ENCODE assay signal across 8 cellular contexts in genomic region chr16:11561440-11561797, GRCh38. TPM values are rescaled to one million over a fixed set of nuclear protein-coding genes. Genes with fewer than 3 reads are reported as not detected.
DNase-seq lines count a peak whose midpoint lies in the region; ATAC-seq, FAIRE-seq and TF ChIP-seq lines count a peak whose summit lies in the region.

No MANE protein-coding gene starts in this region.

- TF ChIP-seq CTCF in HepG2 (CRISPR knock-in tag; IDR thresholded peaks at IDR 0.05) (no peak), PC-9 (conservative IDR thresholded peaks at IDR 0.05) (no peak)

- no peak for TF ChIP-seq POLR2A in HepG2 (IDR thresholded peaks at IDR 0.05; ENCODE audit: insufficient read depth in 1 of 2, low read depth in 2 of 2, low read length in 2 of 2)

- in situ Hi-C loops in HepG2 (cut with HindIII; ENCODE audit: extremely low pct_ligation_motif_present, low pct_unique_long_range_greater_than_20kb), result no loop called here

- POLR2A ChIA-PET in activated CD4-positive, alpha-beta T cell treated with anti-CD3 and anti-CD28 coated beads for 36 hours (lab: Charles Lee), result no interaction called here
- POLR2A ChIA-PET in activated naive CD8-positive, alpha-beta T cell treated with anti-CD3 and anti-CD28 coated beads, Interleukin-2, amount 10 ng/mL, durations not matched to agents 7 days and 5 days (lab: Charles Lee), result interaction anchor here (0.6 kb wide), 1 partner anchor 28 kb away, joined by 4 read pairs; no protein-coding TSS in a partner anchor
- POLR2A ChIA-PET in HepG2 (lab: Yijun Ruan, JAX) (no interaction called here), PC-9 (lab: Charles Lee; ENCODE audit: unreplicated experiment) (no interaction called here)

- no peak for FAIRE-seq in HepG2 (lab: Jason Lieb, UNC)

- TF ChIP-seq RAD21 in HepG2 (CRISPR knock-in tag; IDR thresholded peaks at IDR 0.05), result no peak

- peaks cover 83% of the 10 kb centered on the region for H3K4me1 Mint-ChIP-seq in activated CD4-positive, alpha-beta T cell treated with anti-CD3 and anti-CD28 coated beads for 36 hours
- H3K4me1 Mint-ChIP-seq in activated naive CD8-positive, alpha-beta T cell treated with anti-CD3 and anti-CD28 coated beads, Interleukin-2, amount 10 ng/mL, durations not matched to agents 7 days and 5 days, result peaks cover 42% of the 10 kb centered on the region

- H3K4me3 ChIP-seq in HepG2 (replicated peaks in 1 of 3; ENCODE audit: insufficient read depth in 1 of 3, low read depth in 2 of 3, low read length in 3 of 3) (no peak overlapping the region), PC-9 (no peak overlapping the region)

- H3K9me3 ChIP-seq in HepG2 (ENCODE audit: low read length) (peaks cover 7% of the 10 kb centered on the region), PC-9 (ENCODE audit: insufficient read depth, low read depth) (0 out of 2 replicates have a peak, but pooled peaks cover 6% of the 10 kb centered on the region)

- H3K9me2 ChIP-seq in PC-9 (ENCODE audit: insufficient read depth), result no peaks in the 10 kb centered on the region

- no peak for ATAC-seq in activated CD4-positive, alpha-beta T cell treated with anti-CD3 and anti-CD28 coated beads for 36 hours
- no peak for ATAC-seq in activated naive CD8-positive, alpha-beta T cell treated with anti-CD3 and anti-CD28 coated beads, Interleukin-2, amount 10 ng/mL, durations not matched to agents 7 days and 5 days (ENCODE audit: low read depth)
- no peak for ATAC-seq in HepG2
- ATAC-seq in GM19395 (IDR thresholded peaks at IDR 0.05; ENCODE audit: unreplicated experiment), result no peak
- ATAC-seq in GM21619 (IDR thresholded peaks at IDR 0.05; ENCODE audit: unreplicated experiment), result no peak

- H3K4me1 ChIP-seq in HepG2 (ENCODE audit: insufficient read depth, low read length), result peaks cover 70% of the 10 kb centered on the region
- no peaks in the 10 kb centered on the region for H3K4me1 ChIP-seq in PC-9 (replicated peaks; ENCODE audit: insufficient read depth)

- intact Hi-C loops in activated CD4-positive, alpha-beta T cell treated with anti-CD3 and anti-CD28 coated beads for 36 hours (cut with DNase I, micrococcal nuclease), result loop anchor here (2.0 kb wide), 1 partner anchor 23 kb away; no protein-coding TSS in a partner anchor
- intact Hi-C loops in HepG2 (cut with micrococcal nuclease; ENCODE audit: unreplicated experiment), result no loop called here
- intact Hi-C loops in PC-9 (cut with micrococcal nuclease; ENCODE audit: unreplicated experiment), result no loop called here

- peak overlapping the region; percentile 94 for H3K27ac Mint-ChIP-seq in activated CD4-positive, alpha-beta T cell treated with anti-CD3 and anti-CD28 coated beads for 36 hours
- peak overlapping the region; percentile 93 for H3K27ac Mint-ChIP-seq in activated naive CD8-positive, alpha-beta T cell treated with anti-CD3 and anti-CD28 coated beads, Interleukin-2, amount 10 ng/mL, durations not matched to agents 7 days and 5 days

- H2AFZ ChIP-seq in HepG2 (ENCODE audit: low read length) (no peak overlapping the region), PC-9 (no peak overlapping the region)

- peaks cover 19% of the 10 kb centered on the region; the same call in 1 of the 2 replicates for H4K20me1 ChIP-seq in HepG2 (ENCODE audit: insufficient read depth, low read length)
- peaks cover 34% of the 10 kb centered on the region for H4K20me1 ChIP-seq in PC-9 (ENCODE audit: insufficient read depth)

- no peak for DNase-seq in activated CD4-positive, alpha-beta T cell treated with anti-CD3 and anti-CD28 coated beads for 36 hours
- no peak for DNase-seq in activated CD4-positive, alpha-beta T cell treated with anti-CD3 and anti-CD28 coated beads for 4 hours
- DNase-seq in activated naive CD8-positive, alpha-beta T cell treated with anti-CD3 and anti-CD28 coated beads, Interleukin-2, amount 10 ng/mL, durations not matched to agents 7 days and 5 days, result no peak
- DNase-seq in HepG2 (ENCODE audit: low spot score) (no peak), substantia nigra (lab: John Stamatoyannopoulos, UW) (no peak), PC-9 (no peak)

- H3K36me3 Mint-ChIP-seq in activated CD4-positive, alpha-beta T cell treated with anti-CD3 and anti-CD28 coated beads for 36 hours (ENCODE audit: low read depth), result peaks cover 34% of the 10 kb centered on the region
- H3K36me3 Mint-ChIP-seq in activated naive CD8-positive, alpha-beta T cell treated with anti-CD3 and anti-CD28 coated beads, Interleukin-2, amount 10 ng/mL, durations not matched to agents 7 days and 5 days, result peaks cover 19% of the 10 kb centered on the region

- H3K27me3 Mint-ChIP-seq in activated CD4-positive, alpha-beta T cell treated with anti-CD3 and anti-CD28 coated beads for 36 hours, result no peaks in the 10 kb centered on the region
- H3K27me3 Mint-ChIP-seq in activated naive CD8-positive, alpha-beta T cell treated with anti-CD3 and anti-CD28 coated beads, Interleukin-2, amount 10 ng/mL, durations not matched to agents 7 days and 5 days, result no peaks in the 10 kb centered on the region

- no peak overlapping the region for H3K4me2 ChIP-seq in HepG2 (ENCODE audit: low read depth, low read length)
- no peak overlapping the region for H3K4me2 ChIP-seq in PC-9

- BruUV-seq in HepG2 (replicated peaks; lab: Mats Ljungman, UMichigan) (TSS peak; percentile 38), PC-9 (replicated peaks; lab: Mats Ljungman, UMichigan) (no TSS peak)

- no peak overlapping the region for H3K27ac ChIP-seq in HepG2 (ENCODE audit: extremely low read length, insufficient read depth, low read length)
- peak overlapping the region; percentile 31 for H3K27ac ChIP-seq in substantia nigra (ENCODE audit: low read depth, low read length, poor library complexity, severe bottlenecking)
- no peak overlapping the region for H3K27ac ChIP-seq in PC-9

- H3K79me2 ChIP-seq in HepG2 (ENCODE audit: insufficient read depth, low read length) (peaks cover 81% of the 10 kb centered on the region), PC-9 (ENCODE audit: low read depth) (peaks cover 66% of the 10 kb centered on the region)

- no peak overlapping the region for H3K9ac ChIP-seq in HepG2 (ENCODE audit: insufficient read depth, low read depth, low read length)

- peaks cover 5% of the 10 kb centered on the region for H3K9me3 Mint-ChIP-seq in activated CD4-positive, alpha-beta T cell treated with anti-CD3 and anti-CD28 coated beads for 36 hours (ENCODE audit: low read depth)
- H3K9me3 Mint-ChIP-seq in activated naive CD8-positive, alpha-beta T cell treated with anti-CD3 and anti-CD28 coated beads, Interleukin-2, amount 10 ng/mL, durations not matched to agents 7 days and 5 days, result peaks cover 2% of the 10 kb centered on the region

- H3K36me3 ChIP-seq in HepG2 (replicated peaks in 1 of 2; ENCODE audit: control insufficient read depth in 1 of 2, insufficient read depth in 2 of 2, low read length in 2 of 2), result peaks cover 5 to 28% of the 10 kb centered on the region in 2 experiments
- peaks cover 11% of the 10 kb centered on the region for H3K36me3 ChIP-seq in PC-9 (ENCODE audit: low read depth)

- 97% methylated on average over 6 of the region's 6 CpGs for WGBS in HepG2 (ENCODE audit: low lambda C conversion rate)

- TF ChIP-seq EP300 in HepG2 (IDR thresholded peaks at IDR 0.05; ENCODE audit: low read depth in 2 of 2, low read length in 2 of 2), result no peak
- TF ChIP-seq EP300 in HepG2 (CRISPR knock-in tag; IDR thresholded peaks at IDR 0.05; ENCODE audit: borderline replicate concordance), result no peak

- peaks cover 26% of the 10 kb centered on the region; the same call in 1 of the 2 replicates for H3F3A ChIP-seq in PC-9 (ENCODE audit: insufficient read depth, low read depth)

- CTCF ChIA-PET in activated CD4-positive, alpha-beta T cell treated with anti-CD3 and anti-CD28 coated beads for 36 hours (lab: Charles Lee), result interaction anchor here (0.7 to 1.9 kb wide), 2 partner anchors 29 to 88 kb away, joined by 3 to 7 read pairs; no protein-coding TSS in a partner anchor
- CTCF ChIA-PET in HepG2 (lab: Yijun Ruan, JAX; ENCODE audit: low intra/inter-chr PET ratio, low total read pairs) (no interaction called here), PC-9 (lab: Charles Lee) (no interaction called here)

- peak overlapping the region; percentile 71 for H3K4me3 Mint-ChIP-seq in activated CD4-positive, alpha-beta T cell treated with anti-CD3 and anti-CD28 coated beads for 36 hours
- H3K4me3 Mint-ChIP-seq in activated naive CD8-positive, alpha-beta T cell treated with anti-CD3 and anti-CD28 coated beads, Interleukin-2, amount 10 ng/mL, durations not matched to agents 7 days and 5 days, result peak overlapping the region; percentile 79

- H3K27me3 ChIP-seq in HepG2 (ENCODE audit: control insufficient read depth in 1 of 2, insufficient read depth in 2 of 2, low read length in 2 of 2), result no peaks in the 10 kb centered on the region
- no peaks in the 10 kb centered on the region for H3K27me3 ChIP-seq in PC-9 (ENCODE audit: insufficient read depth, low read depth)

RNA-seq across cellular contexts. Expression of gene LITAF, which starts 25.3 kb away (rescaled TPM):
- total RNA-seq in activated CD4-positive, alpha-beta T cell treated with anti-CD3 and anti-CD28 coated beads for 36 hours, result 100 to 1,000 TPM in 1 of 2 experiments, 10 to 100 TPM in 1; 99.0 to 116 TPM
- 100 to 1,000 TPM; 109 TPM for total RNA-seq in activated naive CD8-positive, alpha-beta T cell treated with anti-CD3 and anti-CD28 coated beads, Interleukin-2, amount 10 ng/mL, durations not matched to agents 7 days and 5 days
- total RNA-seq in HepG2 (2016; rRNA removed; fragmentation: Illumina TruSeq; extraction: Trizol) (141 and 186 TPM in 2 replicates), PC-9 (2021) (232 and 244 TPM in 2 replicates)
- total RNA-seq in HepG2 (2016; cell fraction: cytosol; rRNA removed; fragmentation: Illumina TruSeq; extraction: Trizol; ENCODE audit: low read depth), result 30.0 and 32.3 TPM in 2 replicates
- total RNA-seq in HepG2 (2016; cell fraction: insoluble cytoplasmic fraction; rRNA removed; fragmentation: Illumina TruSeq; extraction: Trizol), result 139 and 174 TPM in 2 replicates
- 118 and 119 TPM in 2 replicates for total RNA-seq in HepG2 (2016; cell fraction: membrane; rRNA removed; fragmentation: Illumina TruSeq; extraction: Trizol)
- 60.6 and 72.1 TPM in 2 replicates for total RNA-seq in HepG2 (2016; cell fraction: nucleus; rRNA removed; fragmentation: Illumina TruSeq; extraction: Trizol)
- polyA plus RNA-seq in HepG2 (2011; rRNA removed), result 80.1 and 95.5 TPM in 2 replicates
- 121 and 137 TPM in 2 replicates for polyA plus RNA-seq in HepG2 (2011; cell fraction: cytosol; rRNA removed)
- 61.9 and 67.8 TPM in 2 replicates for polyA plus RNA-seq in HepG2 (2011; cell fraction: nucleus; rRNA removed)
- polyA plus RNA-seq in HepG2 (2012), result 113 and 128 TPM in 2 replicates
- 48.2 and 51.8 TPM in 2 replicates for polyA plus RNA-seq in HepG2 (2016; cell fraction: cytosol; fragmentation: Illumina TruSeq; extraction: Trizol; ENCODE audit: low read depth)
- polyA plus RNA-seq in HepG2 (2016; cell fraction: insoluble cytoplasmic fraction; fragmentation: Illumina TruSeq; extraction: Trizol; ENCODE audit: low read depth), result 322 and 369 TPM in 2 replicates
- 139 and 153 TPM in 2 replicates for polyA plus RNA-seq in HepG2 (2016; cell fraction: membrane; fragmentation: Illumina TruSeq; extraction: Trizol; ENCODE audit: low read depth)
- polyA plus RNA-seq in HepG2 (2016; cell fraction: nucleus; fragmentation: Illumina TruSeq; extraction: Trizol; ENCODE audit: insufficient read depth, low read depth), result 125 and 129 TPM in 2 replicates
- 155 and 250 TPM in 2 replicates for polyA minus RNA-seq in HepG2 (2011; rRNA and poly(A)+ RNA removed; ENCODE audit: low replicate concordance)
- polyA minus RNA-seq in HepG2 (2011; cell fraction: cytosol; rRNA and poly(A)+ RNA removed), result 71.1 and 86.5 TPM in 2 replicates
- polyA minus RNA-seq in HepG2 (2011; cell fraction: nucleus; rRNA and poly(A)+ RNA removed), result 45.8 and 58.4 TPM in 2 replicates

Comparison
In these comparisons a context has a peak if more than half of its experiments do, and no peak if none do; other contexts are left out.
1. intact Hi-C loops: an anchor here in activated CD4-positive, alpha-beta T cell treated with anti-CD3 and anti-CD28 coated beads for 36 hours (2.0 kb wide); none called in HepG2 and PC-9.